1 cellular context compared by ENCODE assay signal in genomic region chr6:116015983-116016382, GRCh38.
TF ChIP-seq lines count a peak whose summit lies in the region.

No MANE protein-coding gene starts in this region.

TF ChIP-seq in HepG2, 621 proteins besides CTCF, POLR2A, EP300 and RAD21 (continued from another document and continues in another):
- no peak for TF ChIP-seq ZBTB40 (IDR thresholded peaks at IDR 0.05)
- TF ChIP-seq ZBTB40 (CRISPR knock-in tag; IDR thresholded peaks at IDR 0.05) = no peak
- peak; percentile 79 for TF ChIP-seq ARID5B (CRISPR knock-in tag; IDR thresholded peaks at IDR 0.05)
- 0 out of 2 replicates have a peak, but pooled peaks have one; percentile 25 for TF ChIP-seq MED1 (CRISPR knock-in tag; IDR thresholded peaks at IDR 0.05)
- 0 out of 2 replicates have a peak, but pooled peaks have one; percentile 32 for TF ChIP-seq ZNF331 (CRISPR knock-in tag; IDR thresholded peaks at IDR 0.05)
- TF ChIP-seq ZNF205 (CRISPR knock-in tag; IDR thresholded peaks at IDR 0.05) = 0 out of 2 replicates have a peak, but pooled peaks have one; percentile 31
- 0 out of 2 replicates have a peak, but pooled peaks have one; percentile 43 for TF ChIP-seq ZNF414 (CRISPR knock-in tag; IDR thresholded peaks at IDR 0.05)
- TF ChIP-seq HMG20A (CRISPR knock-in tag; IDR thresholded peaks at IDR 0.05; ENCODE audit: borderline replicate concordance) = peak; percentile 13; the same call in 1 of the 2 replicates
- TF ChIP-seq LCORL (IDR thresholded peaks at IDR 0.05) = no peak
- peak; percentile 73 for TF ChIP-seq LCORL (CRISPR knock-in tag; IDR thresholded peaks at IDR 0.05)
- no peak for TF ChIP-seq RERE (CRISPR knock-in tag; IDR thresholded peaks at IDR 0.05; ENCODE audit: low read depth)
- 0 out of 2 replicates have a peak, but pooled peaks have one; percentile 22 for TF ChIP-seq ZNF629 (CRISPR knock-in tag; conservative IDR thresholded peaks at IDR 0.05)
- TF ChIP-seq ZBTB26 (CRISPR knock-in tag; IDR thresholded peaks at IDR 0.05; ENCODE audit: borderline replicate concordance) = 0 out of 2 replicates have a peak, but pooled peaks have one; percentile 19
- TF ChIP-seq PPARG (CRISPR knock-in tag; conservative IDR thresholded peaks at IDR 0.05) = peak; percentile 40; the same call in 1 of the 2 replicates
- TF ChIP-seq NAIF1 (CRISPR knock-in tag; IDR thresholded peaks at IDR 0.05; ENCODE audit: borderline replicate concordance) = no peak
- TF ChIP-seq ARID2 (CRISPR knock-in tag; IDR thresholded peaks at IDR 0.05; ENCODE audit: borderline replicate concordance) = 0 out of 2 replicates have a peak, but pooled peaks have one; percentile 59
- peak; percentile 65 for TF ChIP-seq SAP130 (CRISPR knock-in tag; IDR thresholded peaks at IDR 0.05; ENCODE audit: low read depth)
- TF ChIP-seq HDAC1 (CRISPR knock-in tag; IDR thresholded peaks at IDR 0.05) = peak; percentile 20; the same call in 1 of the 2 replicates
- TF ChIP-seq ARID4A (CRISPR knock-in tag; IDR thresholded peaks at IDR 0.05; ENCODE audit: borderline replicate concordance) = peak; percentile 41; the same call in 1 of the 2 replicates
- no peak for TF ChIP-seq ZNF773 (CRISPR knock-in tag; IDR thresholded peaks at IDR 0.05; ENCODE audit: borderline replicate concordance)
- no peak for TF ChIP-seq SOX13 (IDR thresholded peaks at IDR 0.05)
- TF ChIP-seq SOX13 (CRISPR knock-in tag; conservative IDR thresholded peaks at IDR 0.05 in 1 of 2, IDR thresholded peaks at IDR 0.05 in 1 of 2) = peak in 1 of 2 experiments; percentile 41; a peak in 1 of 4 replicates
- TF ChIP-seq RXRB (CRISPR knock-in tag; IDR thresholded peaks at IDR 0.05; ENCODE audit: borderline replicate concordance) = peak; percentile 9; the same call in 1 of the 2 replicates
- TF ChIP-seq FOSL2 (CRISPR knock-in tag; IDR thresholded peaks at IDR 0.05) = 0 out of 2 replicates have a peak, but pooled peaks have one; percentile 20
- TF ChIP-seq ZFX (CRISPR knock-in tag; IDR thresholded peaks at IDR 0.05; ENCODE audit: low read depth) = peak; percentile 25; the same call in 1 of the 2 replicates
- TF ChIP-seq ZMYM4 (CRISPR knock-in tag; IDR thresholded peaks at IDR 0.05) = peak; percentile 86
